Comparison of ENCODE assay signal across 28 cellular contexts in genomic region chr7:68015098-68015497, GRCh38.
"Had no signal": no experiment of that assay in that cellular context is flagged by ENCODE, and none has a peak within 500 bp of the region (broad histone marks: within the 10 kb centered on the region; RNA-seq: fewer than 3 reads in every experiment).

No MANE protein-coding gene starts in this region.

- H3K4me3 Mint-ChIP-seq: natural killer cell; stimulated activated naive CD8-positive, alpha-beta T cell treated with anti-CD3 and anti-CD28 coated beads, Interleukin-15, amount 100 ng/mL, for 72 hours had no signal

- H3K27me3 Mint-ChIP-seq: stimulated activated naive CD8-positive, alpha-beta T cell treated with anti-CD3 and anti-CD28 coated beads, Interleukin-15, amount 100 ng/mL, for 72 hours had no signal

- H3K4me1 Mint-ChIP-seq: natural killer cell; stimulated activated naive CD8-positive, alpha-beta T cell treated with anti-CD3 and anti-CD28 coated beads, Interleukin-15, amount 100 ng/mL, for 72 hours had no signal

- H3K27ac ChIP-seq: coronary artery, esophagus squamous epithelium, heart right ventricle, lower lobe of right lung, ovary, right lobe of liver, suprapubic skin, transverse colon, upper lobe of right lung, uterus had no signal

- H3K9me3 ChIP-seq: esophagus squamous epithelium, lower lobe of right lung, ovary, right lobe of liver, suprapubic skin, transverse colon, upper lobe of right lung, uterus had no signal

- H3K4me3 ChIP-seq: coronary artery, esophagus squamous epithelium, heart right ventricle, lower lobe of right lung, ovary, right lobe of liver, smooth muscle cell, suprapubic skin, transverse colon, upper lobe of right lung, uterus had no signal

- H3K4me1 ChIP-seq: esophagus squamous epithelium, heart right ventricle, lower lobe of right lung, right lobe of liver, suprapubic skin, transverse colon, upper lobe of right lung, uterus had no signal

- H3K27ac Mint-ChIP-seq: natural killer cell; stimulated activated naive CD8-positive, alpha-beta T cell treated with anti-CD3 and anti-CD28 coated beads, Interleukin-15, amount 100 ng/mL, for 72 hours had no signal

- H3K36me3 Mint-ChIP-seq: natural killer cell had no signal

- H3K27me3 ChIP-seq: esophagus squamous epithelium, ovary, right lobe of liver, suprapubic skin, transverse colon, upper lobe of right lung, uterus had no signal

- H3K4me2 ChIP-seq: smooth muscle cell had no signal

- H3K36me3 ChIP-seq: esophagus squamous epithelium, heart right ventricle, lower lobe of right lung, ovary, right lobe of liver, suprapubic skin, transverse colon, upper lobe of right lung, uterus had no signal

- DNase-seq: dermis blood vessel endothelial cell; effector memory CD4-positive, alpha-beta T cell; erythroblast; esophagus squamous epithelium; foreskin melanocyte; glutamatergic neuron; heart right ventricle; hippocampal formation; left ventricle myocardium superior; lower lobe of right lung; natural killer cell; occipital lobe; ovary; posterior cingulate gyrus; retina; right lobe of liver; stimulated activated CD4-positive, alpha-beta T cell treated with anti-CD3 and anti-CD28 coated beads, Interleukin-12 subunit alpha, Interleukin-12 subunit beta, amount 100 ng/mL, for 4 hours; stimulated activated CD4-positive, alpha-beta T cell treated with anti-CD3 and anti-CD28 coated beads, Interleukin-1b, Interleukin-23, amount 100 ng/mL, for 48 hours; stimulated activated CD4-positive, alpha-beta T cell treated with anti-CD3 and anti-CD28 coated beads, Interleukin-4, amount 100 ng/mL, for 1 hour; stimulated activated CD8-positive, alpha-beta memory T cell treated with anti-CD3 and anti-CD28 coated beads, Interleukin-4, amount 100 ng/mL, for 48 hours; stimulated activated naive CD4-positive, alpha-beta T cell; stimulated activated naive CD8-positive, alpha-beta T cell treated with anti-CD3 and anti-CD28 coated beads, Interleukin-15, amount 100 ng/mL, for 72 hours; transverse colon; upper lobe of right lung; uterus had no signal
